ENCODE assay signal across 22 cellular contexts in genomic region chr1:195773958-195774357, GRCh38.
"Had no signal": no experiment of that assay in that cellular context is flagged by ENCODE, and none has a peak within 500 bp of the region (broad histone marks: within the 10 kb centered on the region; RNA-seq: fewer than 3 reads in every experiment).

No MANE protein-coding gene starts in this region.

- H3K4me3 ChIP-seq: cardiac muscle cell, esophagus squamous epithelium, gastrocnemius medialis, left ventricle myocardium inferior, neural progenitor cell, sigmoid colon had no signal

- H3K36me3 ChIP-seq: cardiac muscle cell, esophagus squamous epithelium, gastrocnemius medialis, left ventricle myocardium inferior, neural progenitor cell, sigmoid colon, WERI-Rb-1 had no signal

- H3K4me1 ChIP-seq: esophagus squamous epithelium, gastrocnemius medialis, left ventricle myocardium inferior, neural progenitor cell, sigmoid colon had no signal

- H3K27me3 ChIP-seq: cardiac muscle cell, esophagus squamous epithelium, gastrocnemius medialis, neural progenitor cell, sigmoid colon had no signal

- ATAC-seq: activated CD8-positive, alpha-beta memory T cell treated with anti-CD3 and anti-CD28 coated beads, Interleukin-2, amount 10 ng/mL, durations not matched to agents 7 days and 5 days; activated CD8-positive, alpha-beta T cell treated with anti-CD3 and anti-CD28 coated beads for 36 hours; gastrocnemius medialis; naive thymus-derived CD8-positive, alpha-beta T cell; stimulated activated naive CD8-positive, alpha-beta T cell treated with anti-CD3 and anti-CD28 coated beads, Interleukin-15, Interleukin-2, amounts not matched to agents 100 U/mL and 50 U/mL, for 24 hours had no signal

- H3K27ac ChIP-seq: cardiac muscle cell, esophagus squamous epithelium, gastrocnemius medialis, left ventricle myocardium inferior, neural progenitor cell, sigmoid colon, WERI-Rb-1 had no signal

- DNase-seq: activated CD4-positive, alpha-beta T cell treated with anti-CD3 and anti-CD28 coated beads, Interleukin-2, amount 10 ng/mL, durations not matched to agents 7 days and 5 days; activated CD4-positive, CD25-positive, alpha-beta regulatory T cell treated with anti-CD3 and anti-CD28 coated beads, Interleukin-2, amount 50 U/mL, for 72 hours; activated CD8-positive, alpha-beta memory T cell treated with anti-CD3 and anti-CD28 coated beads, Interleukin-2, amount 10 ng/mL, durations not matched to agents 7 days and 5 days; activated CD8-positive, alpha-beta T cell treated with anti-CD3 and anti-CD28 coated beads for 36 hours; activated effector memory CD4-positive, alpha-beta T cell treated with anti-CD3 and anti-CD28 coated beads, Interleukin-2, amount 50 U/mL, for 16 hours; activated naive CD4-positive, alpha-beta T cell treated with anti-CD3 and anti-CD28 coated beads, Interleukin-2, amount 10 ng/mL, durations not matched to agents 7 days and 5 days; activated T-cell treated with anti-CD3 and anti-CD28 coated beads for 4 hours; amygdala; cortex of kidney; endodermal cell; esophagus squamous epithelium; gastrocnemius medialis; hypothalamus; left ventricle myocardium inferior; naive thymus-derived CD8-positive, alpha-beta T cell; retina; sigmoid colon; stimulated activated CD4-positive, alpha-beta T cell treated with anti-CD3 and anti-CD28 coated beads, Interleukin-4, amount 100 ng/mL, for 24 hours; stimulated activated naive CD8-positive, alpha-beta T cell treated with anti-CD3 and anti-CD28 coated beads, Interleukin-15, Interleukin-2, amounts not matched to agents 100 U/mL and 50 U/mL, for 24 hours; WERI-Rb-1 had no signal

- H3K9me3 ChIP-seq: esophagus squamous epithelium, gastrocnemius medialis, left ventricle myocardium inferior, sigmoid colon had no signal
